1 cellular context compared by ENCODE assay signal in genomic region chr16:89142474-89143197, GRCh38.
TF ChIP-seq lines count a peak whose summit lies in the region.

No MANE protein-coding gene starts in this region.

TF ChIP-seq in K562, 482 proteins besides CTCF, POLR2A, EP300 and RAD21:
- TF ChIP-seq CTBP1 (IDR thresholded peaks at IDR 0.05; ENCODE audit: borderline replicate concordance) (0 out of 2 replicates have a peak, but pooled peaks have one; percentile 16), FOXJ2 (tag; IDR thresholded peaks at IDR 0.05) (no peak), ZEB2 (IDR thresholded peaks at IDR 0.05) (peak; percentile 92), HNRNPLL (IDR thresholded peaks at IDR 0.05; ENCODE audit: low read depth, low read length, poor library complexity, severe bottlenecking) (peak; percentile 24)
